In the genomic region with DNA sequence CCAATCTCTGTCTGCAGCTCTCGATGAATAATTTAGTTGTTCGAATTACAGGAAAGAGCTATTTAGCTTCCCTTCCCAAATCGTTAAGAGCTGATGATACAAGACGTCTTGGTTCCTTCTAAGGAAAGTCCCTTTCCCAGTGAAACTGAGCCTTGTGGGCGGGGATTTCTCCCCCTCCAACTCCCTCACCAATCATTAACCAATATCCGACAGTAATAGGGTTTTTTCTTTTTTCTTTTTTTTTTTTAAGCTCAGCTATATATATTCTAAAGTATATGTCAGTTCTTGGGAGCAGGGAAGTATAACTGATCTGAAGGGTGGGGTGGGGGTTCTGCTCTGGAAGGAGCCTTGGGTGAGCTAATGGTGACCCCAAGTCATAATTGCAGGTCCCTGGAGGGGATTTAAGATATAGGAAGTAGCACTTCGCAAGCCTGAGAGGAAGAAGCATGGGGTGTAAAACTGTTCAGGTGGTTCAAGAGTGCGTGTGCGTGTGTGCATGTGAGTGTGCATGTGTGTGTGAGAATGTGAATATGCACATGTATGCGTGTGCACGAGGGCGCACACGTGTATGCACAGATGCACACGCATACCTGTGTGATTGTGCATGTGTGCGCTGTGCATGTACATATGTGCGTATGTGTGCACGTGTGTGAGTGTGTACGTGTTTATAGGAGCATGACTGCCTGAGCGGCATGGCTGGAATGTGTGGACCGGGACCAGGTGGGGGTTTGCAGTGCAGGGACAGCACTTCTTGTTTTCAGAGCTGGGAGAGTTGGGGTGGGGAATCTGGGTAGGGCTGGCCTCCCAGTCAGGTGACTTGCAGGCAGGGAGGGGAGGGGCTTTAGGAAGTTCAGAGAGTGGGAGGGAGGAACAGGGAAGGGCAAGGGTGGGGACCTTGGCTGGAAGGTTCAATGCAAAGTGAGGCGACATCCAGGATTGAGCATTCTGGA, we compare ENCODE assay signal across 9 cellular contexts. TPM values are rescaled to one million over a fixed set of nuclear protein-coding genes. Genes with fewer than 3 reads are reported as not detected.
DNase-seq lines count a peak whose midpoint lies in the region; ATAC-seq and TF ChIP-seq lines count a peak whose summit lies in the region.
"Had no signal": no experiment of that assay in that cellular context is flagged by ENCODE, and none has a peak within 500 bp of the region (broad histone marks: within the 10 kb centered on the region; RNA-seq: fewer than 3 reads in every experiment).

No MANE protein-coding gene starts in this region.

- peaks cover 35% of the 10 kb centered on the region for H3K4me1 ChIP-seq in RWPE2 (ENCODE audit: insufficient read depth, poor library complexity, severe bottlenecking)
- H3K4me1 ChIP-seq in smooth muscle cell (ENCODE audit: low read depth) = peaks cover 24% of the 10 kb centered on the region

- H4K20me1 ChIP-seq in smooth muscle cell (ENCODE audit: low read depth) = no peaks in the 10 kb centered on the region

- H3K27me3 ChIP-seq in RWPE2 (ENCODE audit: insufficient read depth, poor library complexity, severe bottlenecking) = no peaks in the 10 kb centered on the region
- no peaks in the 10 kb centered on the region for H3K27me3 ChIP-seq in smooth muscle cell (ENCODE audit: low read depth)

- no peaks in the 10 kb centered on the region for H3K36me3 ChIP-seq in RWPE2 (ENCODE audit: low read depth)
- no peaks in the 10 kb centered on the region for H3K36me3 ChIP-seq in smooth muscle cell (ENCODE audit: low read depth)

- no peaks in the 10 kb centered on the region for H3K79me2 ChIP-seq in smooth muscle cell (ENCODE audit: low read depth)

- peak overlapping the region; percentile 80 for H3K9ac ChIP-seq in smooth muscle cell (ENCODE audit: low read depth)

- DNase-seq in NCI-H1436 (lab: John Stamatoyannopoulos, UW) (peak; percentile 27), NCI-H1436 treated with DMSO at 0.1 percent for 48 hours (lab: John Stamatoyannopoulos, UW) (no peak), RWPE2 (ENCODE audit: low spot score) (no peak), fibroblast of villous mesenchyme (ENCODE audit: low read depth) (peak; percentile 45), smooth muscle cell (lab: John Stamatoyannopoulos, UW; ENCODE audit: unreplicated experiment) (no peak), NCI-H2029 treated with DMSO at 0.1 percent for 48 hours (lab: John Stamatoyannopoulos, UW) (no peak)

- H3K4me2 ChIP-seq in smooth muscle cell = peak overlapping the region; percentile 92

- no peaks in the 10 kb centered on the region for H3K9me3 ChIP-seq in RWPE2 (ENCODE audit: severe bottlenecking)
- H3K9me3 ChIP-seq in smooth muscle cell (replicated peaks; ENCODE audit: low read depth) = no peaks in the 10 kb centered on the region

- H3K4me3 ChIP-seq in RWPE2 (ENCODE audit: severe bottlenecking) (no peak overlapping the region), fibroblast of villous mesenchyme (ENCODE audit: low read depth, low read length) (no peak overlapping the region), smooth muscle cell (no peak overlapping the region)

- peak overlapping the region; percentile 75 for H2AFZ ChIP-seq in smooth muscle cell (ENCODE audit: low read depth)

- 46% methylated on average over 21 of the region's 21 CpGs for WGBS in smooth muscle cell (ENCODE audit: low lambda C conversion rate)

- TF ChIP-seq CTCF in RWPE2 (IDR thresholded peaks at IDR 0.05; ENCODE audit: poor library complexity, severe bottlenecking) (no peak), fibroblast of villous mesenchyme (IDR thresholded peaks at IDR 0.05; ENCODE audit: insufficient read depth, low read depth, low read length) (no peak), smooth muscle cell (IDR thresholded peaks at IDR 0.05; ENCODE audit: borderline replicate concordance, insufficient read depth, poor library complexity, severe bottlenecking) (no peak)

- peak overlapping the region; percentile 90 for H3K27ac ChIP-seq in RWPE2 (ENCODE audit: poor library complexity, severe bottlenecking)
- H3K27ac ChIP-seq in smooth muscle cell (ENCODE audit: low read depth) = peak overlapping the region; percentile 95
- H3K27ac ChIP-seq: VCaP had no signal

- ATAC-seq in RWPE2 (ENCODE audit: low read depth) (peak; percentile 9; the same call in 2 of the 3 replicates), GM19397 (IDR thresholded peaks at IDR 0.05; ENCODE audit: unreplicated experiment) (no peak), GM19463 (IDR thresholded peaks at IDR 0.05; ENCODE audit: unreplicated experiment) (no peak)

- peaks cover 15% of the 10 kb centered on the region for H3F3A ChIP-seq in smooth muscle cell (ENCODE audit: low read depth)

RNA-seq across cellular contexts. Expression of gene SOCS3, which starts 42.7 kb away (rescaled TPM):
- total RNA-seq in fibroblast of villous mesenchyme = 59.6 and 70.0 TPM in 2 replicates
- total RNA-seq in smooth muscle cell = 116 and 172 TPM in 2 replicates
- polyA plus RNA-seq in smooth muscle cell = 201 and 310 TPM in 2 replicates

Comparison
In these comparisons a context has a peak if more than half of its experiments do, and no peak if none do; other contexts are left out.
1. DNase-seq: peak in NCI-H1436 (single experiment) and fibroblast of villous mesenchyme (single experiment); none in NCI-H1436 treated with DMSO at 0.1 percent for 48 hours (single experiment), RWPE2 (single experiment), smooth muscle cell (single experiment) and NCI-H2029 treated with DMSO at 0.1 percent for 48 hours (single experiment).